Comparison of ENCODE assay signal across 1 cellular context in genomic region chr11:9150501-9150900, GRCh38.
TF ChIP-seq lines count a peak whose summit lies in the region.

No MANE protein-coding gene starts in this region.

TF ChIP-seq in IMR-90, 13 proteins besides CTCF, POLR2A, EP300 and RAD21:
- TF ChIP-seq BHLHE40 (IDR thresholded peaks at IDR 0.05; ENCODE audit: low read depth, low read length) (0 out of 2 replicates have a peak, but pooled peaks have one; percentile 10), CHD1 (IDR thresholded peaks at IDR 0.05; ENCODE audit: low read depth, low read length) (no peak)
